ENCODE assay signal across 28 cellular contexts in genomic region chr20:36895036-36895435, GRCh38. TPM values are rescaled to one million over a fixed set of nuclear protein-coding genes. Genes with fewer than 3 reads are reported as not detected.
DNase-seq lines count a peak whose midpoint lies in the region; ATAC-seq and TF ChIP-seq lines count a peak whose summit lies in the region.
"Had no signal": no experiment of that assay in that cellular context is flagged by ENCODE, and none has a peak within 500 bp of the region (broad histone marks: within the 10 kb centered on the region; RNA-seq: fewer than 3 reads in every experiment).

No MANE protein-coding gene starts in this region.

- H3K27me3 Mint-ChIP-seq in activated naive CD4-positive, alpha-beta T cell treated with anti-CD3 and anti-CD28 coated beads, Interleukin-2, amount 50 U/mL, for 24 hours, result no peaks in the 10 kb centered on the region
- H3K27me3 Mint-ChIP-seq in T-helper 17 cell, result no peaks in the 10 kb centered on the region
- H3K27me3 Mint-ChIP-seq in activated naive CD8-positive, alpha-beta T cell, result no peaks in the 10 kb centered on the region

- no peak overlapping the region for H3K4me3 Mint-ChIP-seq in activated naive CD4-positive, alpha-beta T cell treated with anti-CD3 and anti-CD28 coated beads, Interleukin-2, amount 50 U/mL, for 24 hours
- no peak overlapping the region for H3K4me3 Mint-ChIP-seq in T-helper 17 cell
- H3K4me3 Mint-ChIP-seq in activated naive CD8-positive, alpha-beta T cell, result no peak overlapping the region
- no peak overlapping the region for H3K4me3 Mint-ChIP-seq in stimulated activated effector memory CD8-positive, alpha-beta T cell treated with anti-CD3 and anti-CD28 coated beads, Interleukin-12 subunit alpha, Interleukin-12 subunit beta, amount 100 ng/mL, for 72 hours
- H3K4me3 Mint-ChIP-seq: endodermal cell had no signal

- intact Hi-C loops in colonic mucosa (cut with DNase I), result no loop called here

- H3K4me1 Mint-ChIP-seq in activated naive CD4-positive, alpha-beta T cell treated with anti-CD3 and anti-CD28 coated beads, Interleukin-2, amount 50 U/mL, for 24 hours, result peaks cover 30% of the 10 kb centered on the region
- H3K4me1 Mint-ChIP-seq in T-helper 17 cell, result peaks cover 22% of the 10 kb centered on the region
- H3K4me1 Mint-ChIP-seq in activated naive CD8-positive, alpha-beta T cell (ENCODE audit: low read depth), result peaks cover 18% of the 10 kb centered on the region
- peaks cover 8% of the 10 kb centered on the region for H3K4me1 Mint-ChIP-seq in stimulated activated effector memory CD8-positive, alpha-beta T cell treated with anti-CD3 and anti-CD28 coated beads, Interleukin-12 subunit alpha, Interleukin-12 subunit beta, amount 100 ng/mL, for 72 hours

- no peaks in the 10 kb centered on the region for H3K4me1 ChIP-seq in colonic mucosa
- H3K4me1 ChIP-seq: adrenal gland, gastroesophageal sphincter, HAP-1, lower lobe of right lung, thyroid gland had no signal

- no peaks in the 10 kb centered on the region for H3K9me3 Mint-ChIP-seq in activated naive CD4-positive, alpha-beta T cell treated with anti-CD3 and anti-CD28 coated beads, Interleukin-2, amount 50 U/mL, for 24 hours
- H3K9me3 Mint-ChIP-seq in activated naive CD8-positive, alpha-beta T cell (ENCODE audit: low read depth), result no peaks in the 10 kb centered on the region
- H3K9me3 Mint-ChIP-seq in stimulated activated effector memory CD8-positive, alpha-beta T cell treated with anti-CD3 and anti-CD28 coated beads, Interleukin-12 subunit alpha, Interleukin-12 subunit beta, amount 100 ng/mL, for 72 hours, result no peaks in the 10 kb centered on the region
- H3K9me3 Mint-ChIP-seq: endodermal cell had no signal

- no peak overlapping the region for H3K9ac ChIP-seq in colonic mucosa (ENCODE audit: low read depth in 2 of 2, low read length in 2 of 2)

- no peak for ATAC-seq in T-helper 17 cell
- ATAC-seq in stimulated activated effector memory CD8-positive, alpha-beta T cell treated with anti-CD3 and anti-CD28 coated beads, Interleukin-12 subunit alpha, Interleukin-12 subunit beta, amount 100 ng/mL, for 72 hours, result peak; percentile 89
- ATAC-seq: gastroesophageal sphincter, GM12878, lower lobe of right lung, Panc1 had no signal

- no peaks in the 10 kb centered on the region for H3K36me3 ChIP-seq in colonic mucosa

- no peaks in the 10 kb centered on the region for H3K27me3 ChIP-seq in colonic mucosa
- H3K27me3 ChIP-seq: adrenal gland, gastroesophageal sphincter, MG63, thyroid gland had no signal

- peak overlapping the region; percentile 94 for H3K27ac Mint-ChIP-seq in activated naive CD4-positive, alpha-beta T cell treated with anti-CD3 and anti-CD28 coated beads, Interleukin-2, amount 50 U/mL, for 24 hours
- peak overlapping the region; percentile 75 for H3K27ac Mint-ChIP-seq in T-helper 17 cell
- H3K27ac Mint-ChIP-seq in activated naive CD8-positive, alpha-beta T cell, result peak overlapping the region; percentile 90
- H3K27ac Mint-ChIP-seq in stimulated activated effector memory CD8-positive, alpha-beta T cell treated with anti-CD3 and anti-CD28 coated beads, Interleukin-12 subunit alpha, Interleukin-12 subunit beta, amount 100 ng/mL, for 72 hours, result peak overlapping the region; percentile 54
- H3K27ac Mint-ChIP-seq: endodermal cell had no signal

- no peak for TF ChIP-seq CTCF in colonic mucosa (IDR thresholded peaks at IDR 0.05)

- peaks cover 12% of the 10 kb centered on the region for H3K36me3 Mint-ChIP-seq in activated naive CD4-positive, alpha-beta T cell treated with anti-CD3 and anti-CD28 coated beads, Interleukin-2, amount 50 U/mL, for 24 hours
- peaks cover 16% of the 10 kb centered on the region for H3K36me3 Mint-ChIP-seq in T-helper 17 cell (ENCODE audit: low read depth)
- H3K36me3 Mint-ChIP-seq in activated naive CD8-positive, alpha-beta T cell, result peaks cover 7% of the 10 kb centered on the region
- H3K36me3 Mint-ChIP-seq in stimulated activated effector memory CD8-positive, alpha-beta T cell treated with anti-CD3 and anti-CD28 coated beads, Interleukin-12 subunit alpha, Interleukin-12 subunit beta, amount 100 ng/mL, for 72 hours, result peaks cover 84% of the 10 kb centered on the region

- DNase-seq in activated naive CD4-positive, alpha-beta T cell (lab: John Stamatoyannopoulos, UW), result no peak
- DNase-seq in T-helper 17 cell, result no peak
- no peak for DNase-seq in stimulated activated effector memory CD8-positive, alpha-beta T cell treated with anti-CD3 and anti-CD28 coated beads, Interleukin-12 subunit alpha, Interleukin-12 subunit beta, amount 100 ng/mL, for 72 hours (ENCODE audit: low spot score in 2 of 2)
- DNase-seq in colonic mucosa, result no peak
- DNase-seq in NCI-H774 (lab: John Stamatoyannopoulos, UW), result no peak
- DNase-seq: activated CD8-positive, alpha-beta memory T cell treated with anti-CD3 and anti-CD28 coated beads, Interleukin-2, amount 50 U/mL, for 4 hours; adrenal gland; DMS79; endodermal cell; hypothalamus; lower lobe of right lung; MG63; NCI-H1417 treated with DMSO at 0.1 percent for 48 hours; NK-92 treated with Interleukin-12 subunit alpha and Interleukin-12 subunit beta, amount 100 ng/mL, for 24 hours; nucleus accumbens; stimulated activated naive CD4-positive, alpha-beta T cell; thyroid gland had no signal

- H3K9me3 ChIP-seq in T-helper 17 cell (ENCODE audit: control insufficient read depth, low read length, poor library complexity, severe bottlenecking) (no peaks in the 10 kb centered on the region), colonic mucosa (no peaks in the 10 kb centered on the region)
- H3K9me3 ChIP-seq: adrenal gland, gastroesophageal sphincter, HAP-1, lower lobe of right lung, MG63, thyroid gland had no signal

- no peak overlapping the region for H3K4me3 ChIP-seq in colonic mucosa
- H3K4me3 ChIP-seq: adrenal gland, coronary artery, gastroesophageal sphincter, GM12878, HAP-1, lower lobe of right lung, MG63, thyroid gland had no signal

- no peak overlapping the region for H3K27ac ChIP-seq in colonic mucosa
- H3K27ac ChIP-seq: adrenal gland, coronary artery, gastroesophageal sphincter, lower lobe of right lung, thyroid gland had no signal

RNA-seq across cellular contexts. Expression of gene TLDC2, which starts 19.1 kb away (rescaled TPM):
- total RNA-seq in T-helper 17 cell, result not detected
- 10 to 100 TPM; 18.1 to 29.7 TPM for total RNA-seq in colonic mucosa
- total RNA-seq: NCI-H460; pulmonary artery endothelial cell; SK-MEL-5; T-helper 2 cell treated with Interferon-gamma antibody and Interleukin-4, amounts not matched to agents 100 ng/mL and 5 ng/mL, for 36 hours had no signal

RNA-seq across cellular contexts. Expression of gene SAMHD1, which starts 56.5 kb away (rescaled TPM):
- total RNA-seq in T-helper 17 cell (100 to 1,000 TPM; 275 to 286 TPM), colonic mucosa (10 to 100 TPM; 24.0 to 35.6 TPM)

Comparison
In these comparisons a context has a peak if more than half of its experiments do, and no peak if none do; other contexts are left out.
1. RNA of gene TLDC2, which starts 19.1 kb away (total RNA-seq): 18.1 to 29.7 TPM in colonic mucosa; not detected in T-helper 17 cell; every median in the first group is over 10 times any median in the second.
2. RNA of gene SAMHD1, which starts 56.5 kb away (total RNA-seq): 275 to 286 TPM in T-helper 17 cell; 24.0 to 35.6 TPM in colonic mucosa; every median in the first group is over 4 times any median in the second.
3. Peak in every context shown above with its lines, with median percentiles within 50 percentile points of each other: H3K27ac Mint-ChIP-seq.